12 cellular contexts compared by ENCODE assay signal in genomic region chr9:120729796-120730195, GRCh38. TPM values are rescaled to one million over a fixed set of nuclear protein-coding genes. Genes with fewer than 3 reads are reported as not detected.
DNase-seq lines count a peak whose midpoint lies in the region; ATAC-seq, FAIRE-seq and TF ChIP-seq lines count a peak whose summit lies in the region.
"Had no signal": no experiment of that assay in that cellular context is flagged by ENCODE, and none has a peak within 500 bp of the region (broad histone marks: within the 10 kb centered on the region; RNA-seq: fewer than 3 reads in every experiment).

No MANE protein-coding gene starts in this region.

- peak overlapping the region; percentile 9 for H3K4me2 ChIP-seq in endothelial cell of umbilical vein (ENCODE audit: insufficient read depth, low read length)
- H3K4me2 ChIP-seq: A549 had no signal

- TF ChIP-seq CTCF in endothelial cell of umbilical vein (IDR thresholded peaks at IDR 0.05; ENCODE audit: extremely low read depth in 1 of 2, insufficient read depth in 1 of 2, low read depth in 1 of 2, low read length in 2 of 2) (peak in 1 of 2 donors; percentile 20), retinal pigment epithelial cell (conservative IDR thresholded peaks at IDR 0.05; ENCODE audit: low read depth, low read length) (peak; percentile 37)

- H4K20me1 ChIP-seq in endothelial cell of umbilical vein (replicated peaks; ENCODE audit: control insufficient read depth, extremely low read depth, insufficient read depth, low read length): no peaks in the 10 kb centered on the region

- BruUV-seq in endothelial cell of umbilical vein (replicated peaks; lab: Mats Ljungman, UMichigan): no TSS peak

- no peaks in the 10 kb centered on the region for H3K79me2 ChIP-seq in endothelial cell of umbilical vein (ENCODE audit: control insufficient read depth, insufficient read depth, low read length)

- peak; percentile 8 for FAIRE-seq in endothelial cell of umbilical vein (lab: Jason Lieb, UNC)
- FAIRE-seq: A549, bronchial epithelial cell had no signal

- H3K4me3 ChIP-seq in endothelial cell of umbilical vein (replicated peaks in 1 of 3; ENCODE audit: insufficient read depth in 1 of 3, low read depth in 1 of 3, low read length in 3 of 3): no peak overlapping the region
- H3K4me3 ChIP-seq in retinal pigment epithelial cell (ENCODE audit: low read length): no peak overlapping the region
- H3K4me3 ChIP-seq: A549, Peyer's patch had no signal

- H3K36me3 ChIP-seq in endothelial cell of umbilical vein (ENCODE audit: control insufficient read depth in 2 of 2, extremely low read depth in 1 of 2, insufficient read depth in 2 of 2, low read length in 2 of 2): no peaks in the 10 kb centered on the region
- H3K36me3 ChIP-seq: Peyer's patch had no signal

- TF ChIP-seq POLR2A in endothelial cell of umbilical vein (IDR thresholded peaks at IDR 0.05; ENCODE audit: low read depth, low read length): no peak

- intact Hi-C loops in endothelial cell of umbilical vein (cut with micrococcal nuclease): loop anchor here (1.0 kb wide), 1 partner anchor 15 kb away; the partner anchor contains the start of gene MEGF9

- no peak overlapping the region for H3K27ac ChIP-seq in endothelial cell of umbilical vein (ENCODE audit: insufficient read depth, low read depth, low read length)
- H3K27ac ChIP-seq: Peyer's patch had no signal

- ATAC-seq in HG02623 (IDR thresholded peaks at IDR 0.05; ENCODE audit: unreplicated experiment): no peak

- POLR2A ChIA-PET in endothelial cell of umbilical vein (lab: Charles Lee): interaction anchor here (0.7 kb wide), 1 partner anchor 14 kb away, joined by 3 read pairs; no protein-coding TSS in a partner anchor

- no peaks in the 10 kb centered on the region for H3K9me1 ChIP-seq in endothelial cell of umbilical vein (replicated peaks; ENCODE audit: control insufficient read depth, extremely low read depth, insufficient read depth, low read length)

- H3K9me3 ChIP-seq in endothelial cell of umbilical vein (replicated peaks; ENCODE audit: control insufficient read depth, insufficient read depth, low read length): no peaks in the 10 kb centered on the region
- H3K9me3 ChIP-seq: A549, Peyer's patch had no signal

- no peaks in the 10 kb centered on the region for H3K27me3 ChIP-seq in endothelial cell of umbilical vein (ENCODE audit: control insufficient read depth in 2 of 2, insufficient read depth in 2 of 2, low read length in 2 of 2)
- H3K27me3 ChIP-seq: Peyer's patch had no signal

- CTCF ChIA-PET in endothelial cell of umbilical vein (lab: Charles Lee): interaction anchor here (0.7 to 2.9 kb wide), 5 partner anchors 11 to 110 kb away, joined by 3 to 16 read pairs (median 9); partner anchors contain the start of gene MEGF9

- dilution Hi-C loops in endothelial cell of umbilical vein (cut with MboI; ENCODE audit: extremely low pct_ligation_motif_present, low sequenced_read_pairs): no loop called here

- DNase-seq in NCI-H82 (lab: John Stamatoyannopoulos, UW) (peak; percentile 29), NCI-H82 treated with DMSO at 0.1 percent for 48 hours (lab: John Stamatoyannopoulos, UW; ENCODE audit: unreplicated experiment) (no peak), NOMO-1 (lab: John Stamatoyannopoulos, UW; ENCODE audit: unreplicated experiment in 2 of 2) (peak; percentile 69 to 76), endothelial cell of umbilical vein (ENCODE audit: low read depth, low spot score) (no peak), retinal pigment epithelial cell (ENCODE audit: low read depth) (no peak), GOT3 (lab: John Stamatoyannopoulos, UW) (no peak), superior temporal gyrus (ENCODE audit: extremely low spot score) (no peak)
- DNase-seq: nucleus accumbens, Peyer's patch had no signal

- peaks cover 15% of the 10 kb centered on the region for H3K4me1 ChIP-seq in endothelial cell of umbilical vein (ENCODE audit: control insufficient read depth, extremely low read depth, insufficient read depth, low read length)
- H3K4me1 ChIP-seq: Peyer's patch had no signal

- no peak overlapping the region for H2AFZ ChIP-seq in endothelial cell of umbilical vein (ENCODE audit: low read depth, low read length)

- no peak overlapping the region for H3K9ac ChIP-seq in endothelial cell of umbilical vein (replicated peaks; ENCODE audit: extremely low read depth, insufficient read depth, low read length)

TF ChIP-seq in endothelial cell of umbilical vein, 7 proteins besides CTCF, POLR2A, EP300 and RAD21:
- TF ChIP-seq FOS (IDR thresholded peaks at IDR 0.05; ENCODE audit: borderline replicate concordance, insufficient read depth, low read length): no peak
- no peak for TF ChIP-seq JUN (IDR thresholded peaks at IDR 0.05; ENCODE audit: borderline replicate concordance, insufficient read depth, insufficient read length, low read depth)
- no peak for TF ChIP-seq GATA2 (IDR thresholded peaks at IDR 0.05; ENCODE audit: insufficient read depth, insufficient read length, low read depth, low read length)
- TF ChIP-seq EZH2 (IDR thresholded peaks at IDR 0.05; ENCODE audit: borderline replicate concordance, low read depth, low read length, severe bottlenecking): no peak
- no peak for TF ChIP-seq MYC (IDR thresholded peaks at IDR 0.05; ENCODE audit: low read depth, low read length)
- TF ChIP-seq POLR2AphosphoS5 (IDR thresholded peaks at IDR 0.05; ENCODE audit: insufficient read depth, low read depth, low read length): no peak
- no peak for TF ChIP-seq MAX (IDR thresholded peaks at IDR 0.05; ENCODE audit: insufficient read depth, insufficient read length)
TF ChIP-seq in endothelial cell of umbilical vein: peak in this region for 0.

RNA-seq across cellular contexts. Expression of gene MEGF9, which starts 15.5 kb away (rescaled TPM):
- total RNA-seq in endothelial cell of umbilical vein: 11.1 and 13.0 TPM in 2 replicates
- 3.5 and 4.0 TPM in 2 replicates for polyA plus RNA-seq in endothelial cell of umbilical vein
- polyA plus RNA-seq in endothelial cell of umbilical vein (2011; cell fraction: cytosol; rRNA removed): 4.6 and 5.1 TPM in 2 replicates
- 3.7 and 4.0 TPM in 2 replicates for polyA plus RNA-seq in endothelial cell of umbilical vein (2011; cell fraction: nucleus; rRNA removed)
- 13.6 and 13.8 TPM in 2 replicates for polyA plus RNA-seq in endothelial cell of umbilical vein (2012)
- polyA minus RNA-seq in endothelial cell of umbilical vein: 7.6 and 8.1 TPM in 2 replicates
- 7.7 TPM for polyA minus RNA-seq in endothelial cell of umbilical vein (2011; cell fraction: cytosol; rRNA and poly(A)+ RNA removed)
- polyA minus RNA-seq in endothelial cell of umbilical vein (2011; cell fraction: nucleus; rRNA and poly(A)+ RNA removed): 3.8 and 5.0 TPM in 2 replicates

Comparison
In these comparisons a context has a peak if more than half of its experiments do, and no peak if none do; other contexts are left out.
1. DNase-seq: peak in NCI-H82 (single experiment) and NOMO-1 (2 of 2); none in NCI-H82 treated with DMSO at 0.1 percent for 48 hours (single experiment), endothelial cell of umbilical vein (single experiment), retinal pigment epithelial cell (single experiment), GOT3 (single experiment) and superior temporal gyrus (single experiment).